Comparison of ENCODE assay signal across 8 cellular contexts in genomic region chr3:129441215-129441614, GRCh38. TPM values are rescaled to one million over a fixed set of nuclear protein-coding genes. Genes with fewer than 3 reads are reported as not detected.
A peak's percentile ranks its signal among the peaks of the same experiment; 100 is the strongest.
DNase-seq lines count a peak whose midpoint lies in the region; ATAC-seq and TF ChIP-seq lines count a peak whose summit lies in the region.

No MANE protein-coding gene starts in this region.

- peaks cover 21% of the 10 kb centered on the region for H3K36me3 Mint-ChIP-seq in activated naive CD4-positive, alpha-beta T cell treated with anti-CD3 and anti-CD28 coated beads, Interleukin-2, amount 10 ng/mL, durations not matched to agents 7 days and 5 days
- peaks cover 6% of the 10 kb centered on the region for H3K36me3 Mint-ChIP-seq in type B pancreatic cell

- no peaks in the 10 kb centered on the region for H3K27me3 ChIP-seq in kidney epithelial cell (ENCODE audit: control insufficient read depth, insufficient read depth, low read length)

- peaks cover 3% of the 10 kb centered on the region for H3K27me3 Mint-ChIP-seq in activated naive CD4-positive, alpha-beta T cell treated with anti-CD3 and anti-CD28 coated beads, Interleukin-2, amount 10 ng/mL, durations not matched to agents 7 days and 5 days
- no peaks in the 10 kb centered on the region for H3K27me3 Mint-ChIP-seq in type B pancreatic cell

- ATAC-seq in HG02938 (IDR thresholded peaks at IDR 0.05; ENCODE audit: unreplicated experiment) = no peak

- peak in 4 of 6 experiments; percentile 12 to 46 (median 21) for DNase-seq in stimulated activated naive CD4-positive, alpha-beta T cell (lab: John Stamatoyannopoulos, UW)
- no peak for DNase-seq in stimulated activated naive CD4-positive, alpha-beta T cell treated with Interleukin-2 at 50 U/mL for 16 hours (lab: John Stamatoyannopoulos, UW)
- peak; percentile 31 for DNase-seq in activated naive CD4-positive, alpha-beta T cell treated with anti-CD3 and anti-CD28 coated beads, Interleukin-2, amount 10 ng/mL, durations not matched to agents 7 days and 5 days
- DNase-seq in kidney epithelial cell (ENCODE audit: low read depth) (no peak), type B pancreatic cell (ENCODE audit: extremely low spot score, unreplicated experiment) (no peak), HuH-7.5 (ENCODE audit: low spot score) (no peak), NCI-H1694 (lab: John Stamatoyannopoulos, UW) (no peak)

- H3K27ac Mint-ChIP-seq in activated naive CD4-positive, alpha-beta T cell treated with anti-CD3 and anti-CD28 coated beads, Interleukin-2, amount 10 ng/mL, durations not matched to agents 7 days and 5 days = peak overlapping the region; percentile 94
- peak overlapping the region; percentile 96 for H3K27ac Mint-ChIP-seq in type B pancreatic cell

- peak overlapping the region; percentile 98 for H3K4me3 ChIP-seq in kidney epithelial cell (ENCODE audit: low read depth, low read length)

- no peak for TF ChIP-seq CTCF in kidney epithelial cell (IDR thresholded peaks at IDR 0.05; ENCODE audit: insufficient read depth, low read length, poor library complexity, severe bottlenecking)
- no peak for TF ChIP-seq CTCF in type B pancreatic cell (conservative IDR thresholded peaks at IDR 0.05)

- H3K4me1 Mint-ChIP-seq in activated naive CD4-positive, alpha-beta T cell treated with anti-CD3 and anti-CD28 coated beads, Interleukin-2, amount 10 ng/mL, durations not matched to agents 7 days and 5 days = peaks cover 48% of the 10 kb centered on the region
- H3K4me1 Mint-ChIP-seq in type B pancreatic cell (ENCODE audit: unreplicated experiment) = peaks cover 39% of the 10 kb centered on the region

- H3K36me3 ChIP-seq in kidney epithelial cell (ENCODE audit: control insufficient read depth, insufficient read depth, low read length) = no peaks in the 10 kb centered on the region

- peak overlapping the region; percentile 82 for H3K4me3 Mint-ChIP-seq in activated naive CD4-positive, alpha-beta T cell treated with anti-CD3 and anti-CD28 coated beads, Interleukin-2, amount 10 ng/mL, durations not matched to agents 7 days and 5 days
- H3K4me3 Mint-ChIP-seq in type B pancreatic cell = peak overlapping the region; percentile 96

- CTCF ChIA-PET in activated naive CD4-positive, alpha-beta T cell treated with anti-CD3 and anti-CD28 coated beads, Interleukin-2, amount 10 ng/mL, durations not matched to agents 7 days and 5 days (lab: Charles Lee) = interaction anchor here (1.0 to 1.4 kb wide), 2 partner anchors 14 to 41 kb away, joined by 4 read pairs; no protein-coding TSS in a partner anchor

- no peaks in the 10 kb centered on the region for H3K9me3 Mint-ChIP-seq in activated naive CD4-positive, alpha-beta T cell treated with anti-CD3 and anti-CD28 coated beads, Interleukin-2, amount 10 ng/mL, durations not matched to agents 7 days and 5 days
- H3K9me3 Mint-ChIP-seq in type B pancreatic cell = no peaks in the 10 kb centered on the region

RNA-seq across cellular contexts. Expression of gene IFT122, which starts 1.2 kb away (rescaled TPM):
- total RNA-seq in kidney epithelial cell = 9.1 and 27.2 TPM in 2 replicates
- 16.9 and 41.6 TPM in 2 replicates for total RNA-seq in type B pancreatic cell (ENCODE audit: low replicate concordance)

RNA-seq across cellular contexts. Expression of gene MBD4, which starts 1.5 kb away (rescaled TPM):
- total RNA-seq in kidney epithelial cell (12.3 and 23.9 TPM in 2 replicates), type B pancreatic cell (ENCODE audit: low replicate concordance) (22.6 and 28.6 TPM in 2 replicates)

RNA-seq across cellular contexts. Expression of gene EFCAB12, which starts 12.8 kb away (rescaled TPM):
- total RNA-seq in kidney epithelial cell = not detected in 2 replicates
- total RNA-seq in type B pancreatic cell (ENCODE audit: low replicate concordance) = 1.2 and 6.0 TPM in 2 replicates

Comparison
In these comparisons a context has a peak if more than half of its experiments do, and no peak if none do; other contexts are left out.
1. DNase-seq: peak in stimulated activated naive CD4-positive, alpha-beta T cell (4 of 6) and activated naive CD4-positive, alpha-beta T cell treated with anti-CD3 and anti-CD28 coated beads, Interleukin-2, amount 10 ng/mL, durations not matched to agents 7 days and 5 days (single experiment); none in stimulated activated naive CD4-positive, alpha-beta T cell treated with Interleukin-2 at 50 U/mL for 16 hours (single experiment), kidney epithelial cell (single experiment), type B pancreatic cell (single experiment), HuH-7.5 (single experiment) and NCI-H1694 (single experiment).